In genomic region chr22:37804886-37805857, GRCh38 we compare ENCODE assay signal across 8 cellular contexts. TPM values are rescaled to one million over a fixed set of nuclear protein-coding genes. Genes with fewer than 3 reads are reported as not detected.
DNase-seq lines count a peak whose midpoint lies in the region; ATAC-seq, FAIRE-seq and TF ChIP-seq lines count a peak whose summit lies in the region.

No MANE protein-coding gene starts in this region.

- ATAC-seq in heart left ventricle (peak; percentile 46 to 67 (median 64)), pancreas (peak; percentile 45 to 60 (median 52))

- H3K4me3 Mint-ChIP-seq in CD8-positive, alpha-beta memory T cell = peak overlapping the region; percentile 48 to 82 (median 56)

- H3K4me3 ChIP-seq in CD8-positive, alpha-beta memory T cell (ENCODE audit: low read length) = peak overlapping the region; percentile 72
- H3K4me3 ChIP-seq in heart left ventricle = peak overlapping the region; percentile 48 to 85 (median 74)
- H3K4me3 ChIP-seq in pancreas = peak overlapping the region; percentile 40 to 73 (median 50)
- peak overlapping the region; percentile 51 to 60 for H3K4me3 ChIP-seq in tibial artery

- H3K4me1 Mint-ChIP-seq in CD8-positive, alpha-beta memory T cell = peaks cover 34 to 59% (median 40%) of the 10 kb centered on the region in 3 donors

- no peak for FAIRE-seq in pancreas (lab: Jason Lieb, UNC)

- peaks cover 45% of the 10 kb centered on the region for H3K4me1 ChIP-seq in CD8-positive, alpha-beta memory T cell (ENCODE audit: insufficient read depth, low read length)
- H3K4me1 ChIP-seq in heart left ventricle = peaks cover 0 to 57% (median 30%) of the 10 kb centered on the region in 12 donors
- H3K4me1 ChIP-seq in pancreas = peaks cover 0 to 4% (median 1%) of the 10 kb centered on the region in 3 donors
- H3K4me1 ChIP-seq in tibial artery = peaks cover 0 to 71% (median 49%) of the 10 kb centered on the region in 4 donors

- TF ChIP-seq CTCF in heart left ventricle (IDR thresholded peaks at IDR 0.05) = no peak
- TF ChIP-seq CTCF in pancreas (IDR thresholded peaks at IDR 0.05) = no peak
- TF ChIP-seq CTCF in tibial artery (IDR thresholded peaks at IDR 0.05) = no peak

- H3K27ac Mint-ChIP-seq in CD8-positive, alpha-beta memory T cell = peak overlapping the region in 4 of 8 donors; percentile 9 to 63 (median 31)

- peaks cover 61 to 65% of the 10 kb centered on the region in 2 donors for H3K27me3 Mint-ChIP-seq in CD8-positive, alpha-beta memory T cell

- intact Hi-C loops in heart left ventricle (cut with DNase I) (loop anchor here in 3 of 10 donors (2.0 to 10.0 kb wide), 3 partner anchors 50 to 53 kb away; no protein-coding TSS in a partner anchor), pancreas (cut with DNase I) (no loop called here), tibial artery (cut with DNase I; ENCODE audit: low total_unique reads) (no loop called here)

- H3K36me3 Mint-ChIP-seq in CD8-positive, alpha-beta memory T cell = no peaks in the 10 kb centered on the region

- H3K27me3 ChIP-seq in CD8-positive, alpha-beta memory T cell (ENCODE audit: insufficient read depth, low read length, poor library complexity, severe bottlenecking) = peaks cover 52% of the 10 kb centered on the region
- H3K27me3 ChIP-seq in heart left ventricle (peaks cover 0 to 2% (median 0%) of the 10 kb centered on the region in 9 donors), pancreas (no peaks in the 10 kb centered on the region), tibial artery (peaks cover 0 to 5% of the 10 kb centered on the region in 2 donors)

- TF ChIP-seq POLR2A in heart left ventricle (IDR thresholded peaks at IDR 0.05) = peak in 1 of 2 donors; percentile 78

- no peaks in the 10 kb centered on the region for H3K9me3 ChIP-seq in CD8-positive, alpha-beta memory T cell (ENCODE audit: low read length)
- H3K9me3 ChIP-seq in heart left ventricle (no peaks in the 10 kb centered on the region), pancreas (no peaks in the 10 kb centered on the region), tibial artery (no peaks in the 10 kb centered on the region)

- CTCF ChIA-PET in CD8-positive, alpha-beta memory T cell (lab: Charles Lee) = interaction anchor here (1.9 kb wide), 1 partner anchor 172 kb away, joined by 5 read pairs; no protein-coding TSS in a partner anchor

- POLR2A ChIA-PET in CD8-positive, alpha-beta memory T cell (lab: Charles Lee) = interaction anchor here (0.6 kb wide), 1 partner anchor 197 kb away, joined by 9 read pairs; no protein-coding TSS in a partner anchor

- no peak overlapping the region for H3K27ac ChIP-seq in CD8-positive, alpha-beta memory T cell (ENCODE audit: low read depth, low read length)
- H3K27ac ChIP-seq in heart left ventricle = peak overlapping the region; percentile 62 to 97 (median 93)
- peak overlapping the region; percentile 51 to 91 (median 86) for H3K27ac ChIP-seq in pancreas
- peak overlapping the region; percentile 67 to 83 for H3K27ac ChIP-seq in tibial artery

- DNase-seq in CD8-positive, alpha-beta memory T cell = peak; percentile 28 to 66 (median 45)
- DNase-seq in LHCN-M2 (ENCODE audit: low read depth) (peak; percentile 76), T-helper 1 cell (peak; percentile 27 to 78 (median 60)), amniotic epithelial cell (ENCODE audit: low read depth) (peak; percentile 68), heart left ventricle (peak; percentile 92 to 97 (median 93)), pancreas (peak; percentile 90 to 98 (median 95)), tibial artery (peak; percentile 84 to 94), GM19240 (ENCODE audit: insufficient read length, low spot score) (no peak)

- 2 to 7% (median 3%) methylated on average over 32 to 90 of the region's 90 CpGs for WGBS in heart left ventricle, 4 donors
- 1 to 2% methylated on average over 63 to 90 of the region's 90 CpGs for WGBS in pancreas, 2 donors

- H3K36me3 ChIP-seq in CD8-positive, alpha-beta memory T cell (ENCODE audit: insufficient read depth, low read length) = no peaks in the 10 kb centered on the region
- H3K36me3 ChIP-seq in heart left ventricle = no peaks in the 10 kb centered on the region
- no peaks in the 10 kb centered on the region for H3K36me3 ChIP-seq in pancreas
- no peaks in the 10 kb centered on the region for H3K36me3 ChIP-seq in tibial artery

- H3K9me3 Mint-ChIP-seq in CD8-positive, alpha-beta memory T cell = no peaks in the 10 kb centered on the region

RNA-seq across cellular contexts. Expression of gene GCAT, which starts 2.6 kb away (rescaled TPM):
- total RNA-seq in CD8-positive, alpha-beta memory T cell = 10 to 100 TPM in 1 of 2 experiments, 1 to 10 TPM in 1; 9.3 to 10.0 TPM
- 1.6 TPM for polyA plus RNA-seq in CD8-positive, alpha-beta memory T cell
- 21.2 and 23.4 TPM in 2 replicates for total RNA-seq in LHCN-M2 (2014; rRNA removed)
- polyA plus RNA-seq in LHCN-M2 (2012) = 23.9 TPM
- total RNA-seq in heart left ventricle = 10 to 100 TPM; 25.2 to 83.6 (median 39.7) TPM
- polyA plus RNA-seq in heart left ventricle = 10 to 100 TPM; 26.7 to 53.4 TPM
- 10 to 100 TPM; 27.1 to 54.8 (median 37.8) TPM for total RNA-seq in pancreas
- 10 to 100 TPM; 30.9 to 62.7 TPM for polyA plus RNA-seq in pancreas

RNA-seq across cellular contexts. Expression of gene GALR3, which starts 18.0 kb away (rescaled TPM):
- total RNA-seq in CD8-positive, alpha-beta memory T cell = not detected
- not detected for polyA plus RNA-seq in CD8-positive, alpha-beta memory T cell
- total RNA-seq in LHCN-M2 (2014; rRNA removed) (not detected in 2 replicates), heart left ventricle (not detected), pancreas (under 1 TPM in 4 of 6 donors, not detected in 2; 0.19 to 0.75 (median 0.42) TPM)
- not detected for polyA plus RNA-seq in LHCN-M2 (2012)
- polyA plus RNA-seq in heart left ventricle (not detected), pancreas (under 1 TPM in 1 of 2 donors, not detected in 1; 0.65 TPM)

RNA-seq across cellular contexts. Expression of gene ANKRD54, which starts 39.0 kb away (rescaled TPM):
- 10 to 100 TPM; 27.6 to 28.7 TPM for total RNA-seq in CD8-positive, alpha-beta memory T cell
- 11.9 TPM for polyA plus RNA-seq in CD8-positive, alpha-beta memory T cell
- total RNA-seq in LHCN-M2 (2014; rRNA removed) (49.5 and 55.0 TPM in 2 replicates), heart left ventricle (10 to 100 TPM; 11.6 to 44.6 (median 15.9) TPM), pancreas (10 to 100 TPM; 11.4 to 18.1 (median 15.2) TPM)
- 24.3 TPM for polyA plus RNA-seq in LHCN-M2 (2012)
- polyA plus RNA-seq in heart left ventricle (10 to 100 TPM; 15.7 to 20.4 TPM), pancreas (10 to 100 TPM; 22.6 to 24.0 TPM)

RNA-seq across cellular contexts. Expression of gene EIF3L, which starts 44.0 kb away (rescaled TPM):
- 100 to 1,000 TPM; 549 to 556 TPM for total RNA-seq in CD8-positive, alpha-beta memory T cell
- 266 TPM for polyA plus RNA-seq in CD8-positive, alpha-beta memory T cell
- total RNA-seq in LHCN-M2 (2014; rRNA removed) (311 and 345 TPM in 2 replicates), heart left ventricle (100 to 1,000 TPM; 237 to 456 (median 369) TPM), pancreas (100 to 1,000 TPM; 267 to 412 (median 348) TPM)
- polyA plus RNA-seq in LHCN-M2 (2012) = 623 TPM
- polyA plus RNA-seq in heart left ventricle (100 to 1,000 TPM; 111 to 284 TPM), pancreas (100 to 1,000 TPM; 162 to 242 TPM)
